In genomic region chr6:11232177-11232967, GRCh38 we compare ENCODE assay signal across 8 cellular contexts. TPM values are rescaled to one million over a fixed set of nuclear protein-coding genes. Genes with fewer than 3 reads are reported as not detected.
DNase-seq lines count a peak whose midpoint lies in the region; ATAC-seq and TF ChIP-seq lines count a peak whose summit lies in the region.

TSS of gene NEDD9 (minus strand) at chr6:11232668. CDS start at chr6:11232515, 153 bp downstream.

- no peaks in the 10 kb centered on the region for H3K27me3 ChIP-seq in kidney epithelial cell (ENCODE audit: control insufficient read depth, insufficient read depth, low read length)

- DNase-seq in AML-193 (lab: John Stamatoyannopoulos, UW) (peak; percentile 97 to 99), NCI-H510A treated with DMSO at 0.1 percent for 48 hours (lab: John Stamatoyannopoulos, UW) (peak; percentile 65), chondrocyte (ENCODE audit: low spot score) (peak; percentile 97), kidney epithelial cell (ENCODE audit: low read depth) (peak; percentile 92)
- peak; percentile 85 to 88 for DNase-seq in activated CD4-positive, alpha-beta T cell treated with anti-CD3 and anti-CD28 coated beads for 24 hours (ENCODE audit: low read depth in 2 of 2)
- DNase-seq in stimulated activated CD4-positive, alpha-beta T cell treated with anti-CD3 and anti-CD28 coated beads, Interleukin-15, amount 100 ng/mL, for 48 hours (ENCODE audit: low read depth in 2 of 2): peak; percentile 92 to 94

- no peaks in the 10 kb centered on the region for H3K36me3 Mint-ChIP-seq in chondrocyte (ENCODE audit: low read depth)

- no peaks in the 10 kb centered on the region for H3K27me3 Mint-ChIP-seq in chondrocyte (ENCODE audit: low read depth)

- no peaks in the 10 kb centered on the region for H3K36me3 ChIP-seq in kidney epithelial cell (ENCODE audit: control insufficient read depth, insufficient read depth, low read length)

- peak; percentile 99 for ATAC-seq in HG03439 (IDR thresholded peaks at IDR 0.05; ENCODE audit: unreplicated experiment)

- peak; percentile 95 for TF ChIP-seq POLR2A in GM19193 (IDR thresholded peaks at IDR 0.05; ENCODE audit: extremely low read depth, insufficient read depth, insufficient read length)

- H3K9me3 Mint-ChIP-seq in chondrocyte (ENCODE audit: low read depth): no peaks in the 10 kb centered on the region

- H3K27ac Mint-ChIP-seq in chondrocyte (ENCODE audit: unreplicated experiment): peak within 1 kb of the TSS; percentile 100

- peaks cover 62% of the 10 kb centered on the region for H3K4me1 Mint-ChIP-seq in chondrocyte (ENCODE audit: low read depth)

- peak within 1 kb of the TSS; percentile 86 for H3K4me3 ChIP-seq in kidney epithelial cell (ENCODE audit: low read depth, low read length)

- H3K4me3 Mint-ChIP-seq in chondrocyte (ENCODE audit: unreplicated experiment): peak within 1 kb of the TSS; percentile 94

- TF ChIP-seq CTCF in chondrocyte (IDR thresholded peaks at IDR 0.05) (peak; percentile 32), kidney epithelial cell (IDR thresholded peaks at IDR 0.05; ENCODE audit: insufficient read depth, low read length, poor library complexity, severe bottlenecking) (no peak)

RNA-seq across cellular contexts. Expression of gene NEDD9, which starts in this region (rescaled TPM):
- total RNA-seq in chondrocyte (23.2 to 42.0 TPM (median 25.2 TPM) in 3 replicates), kidney epithelial cell (48.3 and 53.5 TPM in 2 replicates)

Comparison
In these comparisons a context has a peak if more than half of its experiments do, and no peak if none do; other contexts are left out.
1. Peak in every context shown above with its lines: DNase-seq, ATAC-seq and H3K4me3 ChIP-seq.